1 cellular context compared by ENCODE assay signal in the genomic region with DNA sequence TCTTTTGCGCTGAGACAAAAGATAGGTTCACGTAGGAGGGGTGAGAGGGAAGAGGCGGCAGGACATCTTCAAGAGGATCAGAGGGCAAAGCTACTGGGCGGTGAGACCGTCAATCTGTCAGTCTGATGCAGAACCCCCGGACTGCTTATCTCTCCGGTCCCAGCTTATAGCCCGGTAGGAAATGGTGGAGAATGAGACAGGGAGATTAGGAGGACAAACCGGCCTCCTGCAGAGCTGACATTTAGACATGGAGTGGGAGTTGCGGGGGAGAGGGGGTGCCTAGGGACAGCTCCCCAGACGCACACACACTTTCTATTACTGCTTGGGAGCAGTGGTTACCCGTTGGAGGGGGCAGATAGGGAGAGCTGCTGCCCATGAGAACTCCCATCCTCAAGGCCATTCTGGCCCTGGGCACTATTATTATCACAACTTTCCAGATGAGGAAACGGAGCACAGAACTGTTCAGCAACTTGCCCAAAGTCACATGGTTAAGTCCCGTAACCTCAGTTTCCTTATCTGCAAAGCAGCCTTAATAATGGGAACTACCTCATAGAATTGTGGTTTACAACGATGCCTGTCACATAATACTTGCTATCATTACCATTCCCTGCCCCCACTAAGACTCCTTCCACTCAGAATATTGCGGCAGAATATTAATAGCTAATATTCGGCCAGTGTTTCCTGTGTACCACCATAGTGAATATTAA.
TF ChIP-seq lines count a peak whose summit lies in the region.

No MANE protein-coding gene starts in this region.

TF ChIP-seq in K562, 482 proteins besides CTCF, POLR2A, EP300 and RAD21 (continues in another document):
- peak; percentile 89 for TF ChIP-seq CTBP1 (IDR thresholded peaks at IDR 0.05; ENCODE audit: borderline replicate concordance)
- TF ChIP-seq ZC3H11A (IDR thresholded peaks at IDR 0.05; ENCODE audit: low read depth, low read length), result no peak
- TF ChIP-seq TAF1 (IDR thresholded peaks at IDR 0.05; ENCODE audit: control insufficient read depth, extremely low read depth, insufficient read depth, low read length, severe bottlenecking), result peak; percentile 67
- TF ChIP-seq PHB2 (IDR thresholded peaks at IDR 0.05; ENCODE audit: low read depth), result peak; percentile 95
- TF ChIP-seq SAFB2 (IDR thresholded peaks at IDR 0.05; ENCODE audit: borderline replicate concordance, low read depth, low read length, severe bottlenecking), result no peak
- no peak for TF ChIP-seq GTF2F1 (IDR thresholded peaks at IDR 0.05; ENCODE audit: low read depth, low read length)
- TF ChIP-seq NKRF (IDR thresholded peaks at IDR 0.05; ENCODE audit: borderline replicate concordance), result no peak
- no peak for TF ChIP-seq XRCC5 (IDR thresholded peaks at IDR 0.05; ENCODE audit: low read depth, low read length)
- peak; percentile 91 for TF ChIP-seq FOXM1 (IDR thresholded peaks at IDR 0.05; ENCODE audit: low read depth)
- no peak for TF ChIP-seq FOXM1 (CRISPR knock-in tag; IDR thresholded peaks at IDR 0.05; ENCODE audit: low read depth)
- no peak for TF ChIP-seq ZNF3 (CRISPR knock-in tag; IDR thresholded peaks at IDR 0.05)
- no peak for TF ChIP-seq POLR2H (tag; IDR thresholded peaks at IDR 0.05; ENCODE audit: low read depth)
- no peak for TF ChIP-seq HMG20A (CRISPR knock-in tag; conservative IDR thresholded peaks at IDR 0.05)
- 0 out of 2 replicates have a peak, but pooled peaks have one; percentile 57 for TF ChIP-seq ZBTB17 (CRISPR knock-in tag; IDR thresholded peaks at IDR 0.05)
- no peak for TF ChIP-seq KDM2B (CRISPR knock-in tag; IDR thresholded peaks at IDR 0.05)
- no peak for TF ChIP-seq ZNF699 (CRISPR knock-in tag; IDR thresholded peaks at IDR 0.05; ENCODE audit: insufficient replicate concordance)
- TF ChIP-seq ZNF57 (CRISPR knock-in tag; IDR thresholded peaks at IDR 0.05), result no peak
- peak; percentile 84; the same call in 1 of the 2 replicates for TF ChIP-seq ZNF175 (CRISPR knock-in tag; IDR thresholded peaks at IDR 0.05; ENCODE audit: low read depth)
- TF ChIP-seq ZFPM2 (CRISPR knock-in tag; IDR thresholded peaks at IDR 0.05), result no peak
- no peak for TF ChIP-seq GTF2A2 (tag; IDR thresholded peaks at IDR 0.05)
- no peak for TF ChIP-seq ZNF311 (CRISPR knock-in tag; IDR thresholded peaks at IDR 0.05)
- TF ChIP-seq JUN (IDR thresholded peaks at IDR 0.05; ENCODE audit: borderline replicate concordance, low read depth, low read length), result no peak
- no peak for TF ChIP-seq JUN (CRISPR knock-in tag; IDR thresholded peaks at IDR 0.05; ENCODE audit: borderline replicate concordance)
- TF ChIP-seq CCAR2 (IDR thresholded peaks at IDR 0.05; ENCODE audit: low read depth, low read length), result 0 out of 2 replicates have a peak, but pooled peaks have one; percentile 45
- peak; percentile 100 for TF ChIP-seq CBFA2T3 (IDR thresholded peaks at IDR 0.05)
- TF ChIP-seq, protein P1, sequence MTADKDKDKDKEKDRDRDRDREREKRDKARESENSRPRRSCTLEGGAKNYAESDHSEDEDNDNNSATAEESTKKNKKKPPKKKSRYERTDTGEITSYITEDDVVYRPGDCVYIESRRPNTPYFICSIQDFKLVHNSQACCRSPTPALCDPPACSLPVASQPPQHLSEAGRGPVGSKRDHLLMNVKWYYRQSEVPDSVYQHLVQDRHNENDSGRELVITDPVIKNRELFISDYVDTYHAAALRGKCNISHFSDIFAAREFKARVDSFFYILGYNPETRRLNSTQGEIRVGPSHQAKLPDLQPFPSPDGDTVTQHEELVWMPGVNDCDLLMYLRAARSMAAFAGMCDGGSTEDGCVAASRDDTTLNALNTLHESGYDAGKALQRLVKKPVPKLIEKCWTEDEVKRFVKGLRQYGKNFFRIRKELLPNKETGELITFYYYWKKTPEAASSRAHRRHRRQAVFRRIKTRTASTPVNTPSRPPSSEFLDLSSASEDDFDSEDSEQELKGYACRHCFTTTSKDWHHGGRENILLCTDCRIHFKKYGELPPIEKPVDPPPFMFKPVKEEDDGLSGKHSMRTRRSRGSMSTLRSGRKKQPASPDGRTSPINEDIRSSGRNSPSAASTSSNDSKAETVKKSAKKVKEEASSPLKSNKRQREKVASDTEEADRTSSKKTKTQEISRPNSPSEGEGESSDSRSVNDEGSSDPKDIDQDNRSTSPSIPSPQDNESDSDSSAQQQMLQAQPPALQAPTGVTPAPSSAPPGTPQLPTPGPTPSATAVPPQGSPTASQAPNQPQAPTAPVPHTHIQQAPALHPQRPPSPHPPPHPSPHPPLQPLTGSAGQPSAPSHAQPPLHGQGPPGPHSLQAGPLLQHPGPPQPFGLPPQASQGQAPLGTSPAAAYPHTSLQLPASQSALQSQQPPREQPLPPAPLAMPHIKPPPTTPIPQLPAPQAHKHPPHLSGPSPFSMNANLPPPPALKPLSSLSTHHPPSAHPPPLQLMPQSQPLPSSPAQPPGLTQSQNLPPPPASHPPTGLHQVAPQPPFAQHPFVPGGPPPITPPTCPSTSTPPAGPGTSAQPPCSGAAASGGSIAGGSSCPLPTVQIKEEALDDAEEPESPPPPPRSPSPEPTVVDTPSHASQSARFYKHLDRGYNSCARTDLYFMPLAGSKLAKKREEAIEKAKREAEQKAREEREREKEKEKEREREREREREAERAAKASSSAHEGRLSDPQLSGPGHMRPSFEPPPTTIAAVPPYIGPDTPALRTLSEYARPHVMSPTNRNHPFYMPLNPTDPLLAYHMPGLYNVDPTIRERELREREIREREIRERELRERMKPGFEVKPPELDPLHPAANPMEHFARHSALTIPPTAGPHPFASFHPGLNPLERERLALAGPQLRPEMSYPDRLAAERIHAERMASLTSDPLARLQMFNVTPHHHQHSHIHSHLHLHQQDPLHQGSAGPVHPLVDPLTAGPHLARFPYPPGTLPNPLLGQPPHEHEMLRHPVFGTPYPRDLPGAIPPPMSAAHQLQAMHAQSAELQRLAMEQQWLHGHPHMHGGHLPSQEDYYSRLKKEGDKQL (CRISPR knock-in tag; IDR thresholded peaks at IDR 0.05; ENCODE audit: borderline replicate concordance), result no peak
- no peak for TF ChIP-seq DEAF1 (CRISPR knock-in tag; IDR thresholded peaks at IDR 0.05)
- no peak for TF ChIP-seq ARHGAP35 (IDR thresholded peaks at IDR 0.05; ENCODE audit: partially characterized antibody)
- peak; percentile 24 for TF ChIP-seq MYC (IDR thresholded peaks at IDR 0.05; ENCODE audit: low read depth, low read length)
- no peak for TF ChIP-seq MYC (CRISPR knock-in tag; IDR thresholded peaks at IDR 0.05; ENCODE audit: borderline replicate concordance, low read depth)
- TF ChIP-seq HMGN3 (IDR thresholded peaks at IDR 0.05; ENCODE audit: borderline replicate concordance, extremely low read depth, insufficient read length, low read depth, low read length), result peak; percentile 80
- TF ChIP-seq, protein P2, sequence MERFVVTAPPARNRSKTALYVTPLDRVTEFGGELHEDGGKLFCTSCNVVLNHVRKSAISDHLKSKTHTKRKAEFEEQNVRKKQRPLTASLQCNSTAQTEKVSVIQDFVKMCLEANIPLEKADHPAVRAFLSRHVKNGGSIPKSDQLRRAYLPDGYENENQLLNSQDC (CRISPR knock-in tag; IDR thresholded peaks at IDR 0.05), result no peak
- TF ChIP-seq CAMTA2 (CRISPR knock-in tag; conservative IDR thresholded peaks at IDR 0.05), result no peak
- no peak for TF ChIP-seq MAFG (tag; conservative IDR thresholded peaks at IDR 0.05)
- no peak for TF ChIP-seq HDAC3 (IDR thresholded peaks at IDR 0.05; ENCODE audit: borderline replicate concordance, partially characterized antibody)
- peak; percentile 96; the same call in 1 of the 2 replicates for TF ChIP-seq ZNF589 (CRISPR knock-in tag; IDR thresholded peaks at IDR 0.05; ENCODE audit: low read depth)
- TF ChIP-seq BACH1 (tag; IDR thresholded peaks at IDR 0.05), result peak; percentile 48
- peak; percentile 80 for TF ChIP-seq TFAP4 (CRISPR knock-in tag; IDR thresholded peaks at IDR 0.05; ENCODE audit: borderline replicate concordance)
- no peak for TF ChIP-seq ZNF253 (CRISPR knock-in tag; conservative IDR thresholded peaks at IDR 0.05)
- TF ChIP-seq ZBTB12 (CRISPR knock-in tag; IDR thresholded peaks at IDR 0.05), result no peak
- TF ChIP-seq MIER1 (IDR thresholded peaks at IDR 0.05; ENCODE audit: low read depth), result no peak
- TF ChIP-seq ZNF232 (CRISPR knock-in tag; IDR thresholded peaks at IDR 0.05), result no peak
- no peak for TF ChIP-seq U2AF2 (optimal IDR thresholded peaks at IDR 0.05; ENCODE audit: low read depth, low read length)
- TF ChIP-seq HSF4 (CRISPR knock-in tag; IDR thresholded peaks at IDR 0.05; ENCODE audit: borderline replicate concordance), result no peak
- no peak for TF ChIP-seq CEBPB (tag; IDR thresholded peaks at IDR 0.05)
- TF ChIP-seq SREBF2 (CRISPR knock-in tag; IDR thresholded peaks at IDR 0.05), result no peak
- no peak for TF ChIP-seq MAFK (IDR thresholded peaks at IDR 0.05; ENCODE audit: low read length)
- no peak for TF ChIP-seq RFX1 (IDR thresholded peaks at IDR 0.05)
- TF ChIP-seq FOXO4 (CRISPR knock-in tag; IDR thresholded peaks at IDR 0.05), result no peak
- no peak for TF ChIP-seq HDGF (IDR thresholded peaks at IDR 0.05)
- TF ChIP-seq TRIM24 (IDR thresholded peaks at IDR 0.05), result peak; percentile 90 to 94
- TF ChIP-seq, protein P3, sequence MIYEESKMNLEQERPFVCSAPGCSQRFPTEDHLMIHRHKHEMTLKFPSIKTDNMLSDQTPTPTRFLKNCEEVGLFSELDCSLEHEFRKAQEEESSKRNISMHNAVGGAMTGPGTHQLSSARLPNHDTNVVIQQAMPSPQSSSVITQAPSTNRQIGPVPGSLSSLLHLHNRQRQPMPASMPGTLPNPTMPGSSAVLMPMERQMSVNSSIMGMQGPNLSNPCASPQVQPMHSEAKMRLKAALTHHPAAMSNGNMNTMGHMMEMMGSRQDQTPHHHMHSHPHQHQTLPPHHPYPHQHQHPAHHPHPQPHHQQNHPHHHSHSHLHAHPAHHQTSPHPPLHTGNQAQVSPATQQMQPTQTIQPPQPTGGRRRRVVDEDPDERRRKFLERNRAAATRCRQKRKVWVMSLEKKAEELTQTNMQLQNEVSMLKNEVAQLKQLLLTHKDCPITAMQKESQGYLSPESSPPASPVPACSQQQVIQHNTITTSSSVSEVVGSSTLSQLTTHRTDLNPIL (CRISPR knock-in tag; IDR thresholded peaks at IDR 0.05), result no peak
- TF ChIP-seq ZC3H4 (CRISPR knock-in tag; IDR thresholded peaks at IDR 0.05; ENCODE audit: borderline replicate concordance), result no peak
- TF ChIP-seq, protein P4, sequence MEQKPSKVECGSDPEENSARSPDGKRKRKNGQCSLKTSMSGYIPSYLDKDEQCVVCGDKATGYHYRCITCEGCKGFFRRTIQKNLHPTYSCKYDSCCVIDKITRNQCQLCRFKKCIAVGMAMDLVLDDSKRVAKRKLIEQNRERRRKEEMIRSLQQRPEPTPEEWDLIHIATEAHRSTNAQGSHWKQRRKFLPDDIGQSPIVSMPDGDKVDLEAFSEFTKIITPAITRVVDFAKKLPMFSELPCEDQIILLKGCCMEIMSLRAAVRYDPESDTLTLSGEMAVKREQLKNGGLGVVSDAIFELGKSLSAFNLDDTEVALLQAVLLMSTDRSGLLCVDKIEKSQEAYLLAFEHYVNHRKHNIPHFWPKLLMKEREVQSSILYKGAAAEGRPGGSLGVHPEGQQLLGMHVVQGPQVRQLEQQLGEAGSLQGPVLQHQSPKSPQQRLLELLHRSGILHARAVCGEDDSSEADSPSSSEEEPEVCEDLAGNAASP (IDR thresholded peaks at IDR 0.05), result no peak
